37 cellular contexts compared by ENCODE assay signal in the genomic region with DNA sequence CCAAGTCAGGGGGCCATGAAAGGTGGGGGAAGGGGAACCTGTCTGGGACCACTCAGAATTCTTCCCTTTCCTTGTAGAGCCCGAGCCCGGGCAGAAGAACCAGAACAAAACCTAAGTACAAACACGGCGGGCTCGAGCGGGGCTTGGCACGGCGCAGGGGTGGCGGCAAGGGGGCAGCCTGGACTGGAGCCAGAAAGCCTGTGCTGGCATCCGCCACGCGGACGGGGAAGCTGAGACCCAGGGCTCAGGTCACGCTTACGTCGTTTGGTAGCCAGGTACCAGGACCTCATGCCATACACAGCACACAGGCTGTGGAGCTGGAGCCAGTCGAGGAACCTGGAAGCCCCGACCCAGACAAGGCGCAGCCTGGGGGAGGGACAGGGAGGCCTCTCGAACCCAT. TPM values are rescaled to one million over a fixed set of nuclear protein-coding genes. Genes with fewer than 3 reads are reported as not detected.
"Had no signal": no experiment of that assay in that cellular context is flagged by ENCODE, and none has a peak within 500 bp of the region (broad histone marks: within the 10 kb centered on the region; RNA-seq: fewer than 3 reads in every experiment).

No MANE protein-coding gene starts in this region.

- H3K27ac ChIP-seq: adrenal gland, SK-N-MC, VCaP had no signal

- H3K36me3 ChIP-seq: adrenal gland, SJCRH30 had no signal

- ATAC-seq: activated naive CD4-positive, alpha-beta T cell treated with anti-CD3 and anti-CD28 coated beads, Interleukin-2, amount 50 U/mL, for 72 hours; activated T-cell treated with anti-CD3 and anti-CD28 coated beads, Interleukin-2, amount 50 U/mL, for 4 hours had no signal

- H3K27me3 ChIP-seq: adrenal gland, SJCRH30 had no signal

- DNase-seq: activated B cell treated with CpG ODN at 0.5 μM for 24 hours; activated CD4-positive, alpha-beta memory T cell treated with anti-CD3 and anti-CD28 coated beads for 36 hours; activated CD4-positive, alpha-beta T cell treated with anti-CD3 and anti-CD28 coated beads for 4 hours; activated CD4-positive, alpha-beta T cell treated with anti-CD3 and anti-CD28 coated beads, Interleukin-2, amount 50 U/mL, for 1 hour; activated CD4-positive, CD25-positive, alpha-beta regulatory T cell treated with anti-CD3 and anti-CD28 coated beads, Interleukin-2, amount 50 U/mL, for 72 hours; activated CD8-positive, alpha-beta memory T cell treated with anti-CD3 and anti-CD28 coated beads, Interleukin-2, amount 50 U/mL, for 4 hours; activated gamma-delta T cell treated with Interleukin-2 at 50 U/mL for 16 hours; activated naive CD4-positive, alpha-beta T cell treated with anti-CD3 and anti-CD28 coated beads for 36 hours; activated T-cell treated with anti-CD3 and anti-CD28 coated beads for 4 hours; activated T-cell treated with anti-CD3 and anti-CD28 coated beads, Interleukin-2, amount 50 U/mL, for 4 hours; adrenal gland; caudate nucleus; cerebellar nuclear complex; Karpas-422; KBM-7; NCI-H1048; NCI-H1105 treated with DMSO at 0.1 percent for 48 hours; NCI-H1436; NCI-H1694; NCI-H1930; NCI-H2081 treated with DMSO at 0.1 percent for 48 hours; NCI-H2171; NCI-H2227 treated with DMSO at 0.1 percent for 48 hours; NCI-H446; NCI-H510A treated with DMSO at 0.1 percent for 48 hours; NCI-H82; NK-92 treated with Interleukin-12 subunit alpha and Interleukin-12 subunit beta, amount 100 ng/mL, for 24 hours; OCI-M1; T-helper 1 cell; T-helper 2 cell; T-helper 9 cell had no signal

- H3K9me3 ChIP-seq: adrenal gland, SJCRH30 had no signal

- H3K4me3 ChIP-seq: adrenal gland, SJCRH30, SK-N-MC had no signal

RNA-seq across cellular contexts. Expression of a gene that starts 6.6 kb away (rescaled TPM):
- total RNA-seq: activated naive CD4-positive, alpha-beta T cell treated with anti-CD3 and anti-CD28 coated beads for 36 hours; activated naive CD4-positive, alpha-beta T cell treated with anti-CD3 and anti-CD28 coated beads, Interleukin-2, amount 50 U/mL, for 72 hours; activated T-helper 1 cell treated with anti-CD3 and anti-CD28 coated beads, Interleukin-12 subunit alpha, Interleukin-12 subunit beta, Interleukin-2, Interleukin-4 antibody, amounts not matched to agents 30 ng/mL and 10 ng/mL and 1 ng/mL, durations not matched to agents 14 hours and 24 hours and 36 hours; SJCRH30 had no signal

RNA-seq across cellular contexts. Expression of a gene that starts 37.0 kb away (rescaled TPM):
- total RNA-seq: MCF 10A had no signal
